ENCODE assay signal across 1 cellular context in the genomic region with DNA sequence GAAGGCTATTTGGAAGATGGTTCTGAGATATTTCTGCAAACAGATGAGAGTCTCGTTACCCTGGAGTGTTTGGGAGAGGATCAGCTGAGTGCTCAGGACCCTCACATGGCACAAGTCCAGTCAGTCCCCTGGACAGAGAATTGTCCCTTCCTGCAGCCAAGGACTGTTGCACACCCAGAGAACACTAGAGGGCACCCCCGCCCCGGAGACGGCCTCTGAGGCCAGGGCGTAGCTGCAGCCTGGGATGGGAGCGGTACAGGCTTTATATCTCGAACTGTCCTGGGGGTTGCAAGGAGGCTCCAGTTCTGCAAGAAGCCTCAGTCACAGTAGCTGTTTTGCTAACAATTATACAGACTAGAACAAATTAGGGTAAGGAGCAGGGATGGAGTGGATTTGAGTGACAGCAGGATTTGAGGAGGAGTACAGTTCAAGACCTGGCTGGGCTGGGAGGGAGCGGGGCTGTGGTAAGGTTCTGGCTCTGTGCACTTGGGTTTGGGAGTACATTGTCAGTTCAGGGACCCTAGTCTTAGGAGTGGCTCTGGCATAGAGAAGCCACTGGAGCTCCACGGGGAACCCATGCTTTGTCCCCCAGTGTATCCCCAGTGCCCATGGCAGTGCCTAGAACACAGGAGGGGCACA.
TF ChIP-seq lines count a peak whose summit lies in the region.

No MANE protein-coding gene starts in this region.

TF ChIP-seq in IMR-90, 13 proteins besides CTCF, POLR2A, EP300 and RAD21:
- TF ChIP-seq MAFK (IDR thresholded peaks at IDR 0.05; ENCODE audit: low read depth, low read length): no peak
- TF ChIP-seq, protein P1, sequence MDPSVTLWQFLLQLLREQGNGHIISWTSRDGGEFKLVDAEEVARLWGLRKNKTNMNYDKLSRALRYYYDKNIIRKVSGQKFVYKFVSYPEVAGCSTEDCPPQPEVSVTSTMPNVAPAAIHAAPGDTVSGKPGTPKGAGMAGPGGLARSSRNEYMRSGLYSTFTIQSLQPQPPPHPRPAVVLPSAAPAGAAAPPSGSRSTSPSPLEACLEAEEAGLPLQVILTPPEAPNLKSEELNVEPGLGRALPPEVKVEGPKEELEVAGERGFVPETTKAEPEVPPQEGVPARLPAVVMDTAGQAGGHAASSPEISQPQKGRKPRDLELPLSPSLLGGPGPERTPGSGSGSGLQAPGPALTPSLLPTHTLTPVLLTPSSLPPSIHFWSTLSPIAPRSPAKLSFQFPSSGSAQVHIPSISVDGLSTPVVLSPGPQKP (IDR thresholded peaks at IDR 0.05; ENCODE audit: borderline replicate concordance, low read depth, low read length): no peak
- TF ChIP-seq CEBPB (IDR thresholded peaks at IDR 0.05; ENCODE audit: low read depth, low read length): no peak
- no peak for TF ChIP-seq RCOR1 (IDR thresholded peaks at IDR 0.05; ENCODE audit: insufficient replicate concordance, low read length)
- no peak for TF ChIP-seq RFX5 (IDR thresholded peaks at IDR 0.05; ENCODE audit: low read depth, low read length)
- no peak for TF ChIP-seq BHLHE40 (IDR thresholded peaks at IDR 0.05; ENCODE audit: low read depth, low read length)
- no peak for TF ChIP-seq NFE2L2 (IDR thresholded peaks at IDR 0.05; ENCODE audit: low read depth, low read length)
- TF ChIP-seq FOS (IDR thresholded peaks at IDR 0.05; ENCODE audit: low read depth, low read length): no peak
- peak; percentile 87 for TF ChIP-seq SMC3 (IDR thresholded peaks at IDR 0.05; ENCODE audit: low read depth, low read length)
- TF ChIP-seq MAZ (IDR thresholded peaks at IDR 0.05; ENCODE audit: borderline replicate concordance, low read depth, low read length): 0 out of 2 replicates have a peak, but pooled peaks have one; percentile 26
